Comparison of ENCODE assay signal across 10 cellular contexts in genomic region chr17:3712811-3713463, GRCh38. TPM values are rescaled to one million over a fixed set of nuclear protein-coding genes. Genes with fewer than 3 reads are reported as not detected.
A peak's percentile ranks its signal among the peaks of the same experiment; 100 is the strongest.
DNase-seq lines count a peak whose midpoint lies in the region; ATAC-seq and TF ChIP-seq lines count a peak whose summit lies in the region.
"Had no signal": no experiment of that assay in that cellular context is flagged by ENCODE, and none has a peak within 500 bp of the region (broad histone marks: within the 10 kb centered on the region; RNA-seq: fewer than 3 reads in every experiment).

No MANE protein-coding gene starts in this region.

- H3K4me1 Mint-ChIP-seq in activated naive CD8-positive, alpha-beta T cell (ENCODE audit: low read depth), result peaks cover 46% of the 10 kb centered on the region
- H3K4me1 Mint-ChIP-seq in stimulated activated naive B cell treated with anti-CD40 and anti-IgM and Interleukin-4, amounts not matched to agents 10 μg/mL and 1 μg/mL and 100 μg/mL, for 72 hours, result peaks cover 42 to 76% of the 10 kb centered on the region in 2 donors
- no peaks in the 10 kb centered on the region for H3K4me1 Mint-ChIP-seq in chondrocyte (ENCODE audit: low read depth)

- peak overlapping the region; percentile 96 for H3K27ac ChIP-seq in OCI-LY3 (ENCODE audit: low read length)

- H3K4me1 ChIP-seq in OCI-LY3 (ENCODE audit: low read length), result peaks cover 48% of the 10 kb centered on the region

- H3K27me3 Mint-ChIP-seq in activated naive CD8-positive, alpha-beta T cell, result no peaks in the 10 kb centered on the region
- no peaks in the 10 kb centered on the region for H3K27me3 Mint-ChIP-seq in stimulated activated naive B cell treated with anti-CD40 and anti-IgM and Interleukin-4, amounts not matched to agents 10 μg/mL and 1 μg/mL and 100 μg/mL, for 72 hours
- H3K27me3 Mint-ChIP-seq in chondrocyte (ENCODE audit: low read depth), result no peaks in the 10 kb centered on the region

- H3K27me3 ChIP-seq in OCI-LY3 (ENCODE audit: low read depth, low read length), result no peaks in the 10 kb centered on the region

- H4K20me1 ChIP-seq in OCI-LY3 (ENCODE audit: insufficient read depth, low read length), result no peaks in the 10 kb centered on the region

- no peaks in the 10 kb centered on the region for H3K9me3 ChIP-seq in OCI-LY3 (ENCODE audit: insufficient read depth, low read length)

- peak overlapping the region; percentile 32 for H3K4me3 Mint-ChIP-seq in activated naive CD8-positive, alpha-beta T cell
- H3K4me3 Mint-ChIP-seq in stimulated activated naive B cell treated with anti-CD40 and anti-IgM and Interleukin-4, amounts not matched to agents 10 μg/mL and 1 μg/mL and 100 μg/mL, for 72 hours, result peak overlapping the region in 1 of 2 donors; percentile 32
- H3K4me3 Mint-ChIP-seq in chondrocyte (ENCODE audit: unreplicated experiment), result no peak overlapping the region

- H3K36me3 Mint-ChIP-seq in activated naive CD8-positive, alpha-beta T cell, result peaks cover 20% of the 10 kb centered on the region
- peaks cover 36 to 40% of the 10 kb centered on the region in 2 donors for H3K36me3 Mint-ChIP-seq in stimulated activated naive B cell treated with anti-CD40 and anti-IgM and Interleukin-4, amounts not matched to agents 10 μg/mL and 1 μg/mL and 100 μg/mL, for 72 hours
- peaks cover 28% of the 10 kb centered on the region for H3K36me3 Mint-ChIP-seq in chondrocyte (ENCODE audit: low read depth)

- no peak for TF ChIP-seq CTCF in OCI-LY3 (IDR thresholded peaks at IDR 0.05; ENCODE audit: low read depth, low read length)
- no peak for TF ChIP-seq CTCF in chondrocyte (IDR thresholded peaks at IDR 0.05)

- no peaks in the 10 kb centered on the region for H3K9me3 Mint-ChIP-seq in activated naive CD8-positive, alpha-beta T cell (ENCODE audit: low read depth)
- H3K9me3 Mint-ChIP-seq in stimulated activated naive B cell treated with anti-CD40 and anti-IgM and Interleukin-4, amounts not matched to agents 10 μg/mL and 1 μg/mL and 100 μg/mL, for 72 hours, result no peaks in the 10 kb centered on the region
- H3K9me3 Mint-ChIP-seq in chondrocyte (ENCODE audit: low read depth), result no peaks in the 10 kb centered on the region

- no peak overlapping the region for H3K4me3 ChIP-seq in OCI-LY3 (ENCODE audit: low read length)

- H2AFZ ChIP-seq in OCI-LY3 (ENCODE audit: low read depth, low read length), result no peak overlapping the region

- no peak overlapping the region for H3K9ac ChIP-seq in OCI-LY3 (ENCODE audit: low read length)

- peak; percentile 67 for DNase-seq in stimulated activated CD4-positive, alpha-beta T cell treated with anti-CD3 and anti-CD28 coated beads, Interleukin-15, amount 100 ng/mL, for 24 hours
- no peak for DNase-seq in stimulated activated CD4-positive, alpha-beta T cell treated with anti-CD3 and anti-CD28 coated beads, Interleukin-2, amount 100 ng/mL, for 48 hours
- no peak for DNase-seq in stimulated activated naive B cell treated with anti-CD40 and anti-IgM and Interleukin-4, amounts not matched to agents 10 μg/mL and 1 μg/mL and 100 μg/mL, for 72 hours
- DNase-seq in RPMI8226 (no peak), chondrocyte (ENCODE audit: low spot score) (no peak), NCI-H1092 treated with DMSO at 0.1 percent for 48 hours (lab: John Stamatoyannopoulos, UW) (no peak)
- DNase-seq: MV-4-11, SW 1271 had no signal

- H3K27ac Mint-ChIP-seq in activated naive CD8-positive, alpha-beta T cell, result peak overlapping the region; percentile 76
- peak overlapping the region; percentile 71 for H3K27ac Mint-ChIP-seq in stimulated activated naive B cell treated with anti-CD40 and anti-IgM and Interleukin-4, amounts not matched to agents 10 μg/mL and 1 μg/mL and 100 μg/mL, for 72 hours
- no peak overlapping the region for H3K27ac Mint-ChIP-seq in chondrocyte (ENCODE audit: unreplicated experiment)

- H3K79me2 ChIP-seq in OCI-LY3 (ENCODE audit: low read length), result no peaks in the 10 kb centered on the region

- no peak overlapping the region for H3K4me2 ChIP-seq in OCI-LY3 (ENCODE audit: low read length)

- ATAC-seq in stimulated activated naive B cell treated with anti-CD40 and anti-IgM and Interleukin-4, amounts not matched to agents 10 μg/mL and 1 μg/mL and 100 μg/mL, for 72 hours (replicated peaks), result no peak

- H3K36me3 ChIP-seq in OCI-LY3 (replicated peaks; ENCODE audit: low read depth, low read length), result peaks cover 14% of the 10 kb centered on the region

RNA-seq across cellular contexts. Expression of gene HASPIN, which starts 10.8 kb away (rescaled TPM):
- 2.1 to 2.6 TPM (median 2.2 TPM) in 3 replicates for total RNA-seq in chondrocyte

RNA-seq across cellular contexts. Expression of gene P2RX5, which starts 17.0 kb away (rescaled TPM):
- total RNA-seq in chondrocyte, result 0.18 to 1.1 TPM (median 0.30 TPM) in 3 replicates

RNA-seq across cellular contexts. Expression of gene EMC6, which starts 44.3 kb away (rescaled TPM):
- total RNA-seq in chondrocyte, result 36.2 to 41.8 TPM (median 37.6 TPM) in 3 replicates

RNA-seq across cellular contexts. Expression of gene TAX1BP3, which starts 44.6 kb away (rescaled TPM):
- total RNA-seq in chondrocyte, result 198 to 242 TPM (median 230 TPM) in 3 replicates
